In genomic region chr14:52690983-52691760, GRCh38 we compare ENCODE assay signal across 14 cellular contexts. TPM values are rescaled to one million over a fixed set of nuclear protein-coding genes. Genes with fewer than 3 reads are reported as not detected.
A peak's percentile ranks its signal among the peaks of the same experiment; 100 is the strongest.
DNase-seq lines count a peak whose midpoint lies in the region; ATAC-seq and TF ChIP-seq lines count a peak whose summit lies in the region.
"Had no signal": no experiment of that assay in that cellular context is flagged by ENCODE, and none has a peak within 500 bp of the region (broad histone marks: within the 10 kb centered on the region; RNA-seq: fewer than 3 reads in every experiment).

No MANE protein-coding gene starts in this region.

- TF ChIP-seq POLR2A in breast epithelium (IDR thresholded peaks at IDR 0.05) = no peak
- TF ChIP-seq POLR2A in body of pancreas (IDR thresholded peaks at IDR 0.05) = no peak

- H3K4me1 Mint-ChIP-seq in MCF 10A (ENCODE audit: insufficient read depth, unreplicated experiment) = peaks cover 39% of the 10 kb centered on the region
- H3K4me1 Mint-ChIP-seq in stimulated activated memory B cell treated with anti-CD40 and anti-IgM and Interleukin-4, amounts not matched to agents 10 μg/mL and 1 μg/mL and 100 μg/mL, for 72 hours = peaks cover 76% of the 10 kb centered on the region

- H3K36me3 ChIP-seq in breast epithelium = no peaks in the 10 kb centered on the region
- no peaks in the 10 kb centered on the region for H3K36me3 ChIP-seq in OCI-LY1 (ENCODE audit: insufficient read depth, low read length)
- H3K36me3 ChIP-seq in body of pancreas (replicated peaks in 1 of 2; ENCODE audit: insufficient read depth in 1 of 2, low read depth in 2 of 2) = no peaks in the 10 kb centered on the region
- H3K36me3 ChIP-seq: lower lobe of right lung had no signal

- 59 to 61% methylated on average over 7 of the region's 7 CpGs for whole genome bisulfite sequencing in body of pancreas, 2 donors

- peaks cover 0 to 9% of the 10 kb centered on the region in 2 donors for H3K4me1 ChIP-seq in breast epithelium
- H3K4me1 ChIP-seq in OCI-LY1 (ENCODE audit: insufficient read depth, low read length, severe bottlenecking) = peaks cover 29% of the 10 kb centered on the region
- peaks cover 67% of the 10 kb centered on the region for H3K4me1 ChIP-seq in body of pancreas

- peak overlapping the region; percentile 9 for H3K27ac Mint-ChIP-seq in MCF 10A (ENCODE audit: low read depth, unreplicated experiment)
- H3K27ac Mint-ChIP-seq in stimulated activated memory B cell treated with anti-CD40 and anti-IgM and Interleukin-4, amounts not matched to agents 10 μg/mL and 1 μg/mL and 100 μg/mL, for 72 hours = peak overlapping the region; percentile 45

- H3K36me3 Mint-ChIP-seq in MCF 10A (ENCODE audit: insufficient read depth, unreplicated experiment) = peaks cover 5% of the 10 kb centered on the region
- H3K36me3 Mint-ChIP-seq in stimulated activated memory B cell treated with anti-CD40 and anti-IgM and Interleukin-4, amounts not matched to agents 10 μg/mL and 1 μg/mL and 100 μg/mL, for 72 hours = peaks cover 4% of the 10 kb centered on the region

- peak overlapping the region; percentile 20 for H3K4me3 Mint-ChIP-seq in MCF 10A (ENCODE audit: unreplicated experiment)
- H3K4me3 Mint-ChIP-seq in stimulated activated memory B cell treated with anti-CD40 and anti-IgM and Interleukin-4, amounts not matched to agents 10 μg/mL and 1 μg/mL and 100 μg/mL, for 72 hours = no peak overlapping the region

- H3K27me3 ChIP-seq in breast epithelium = no peaks in the 10 kb centered on the region
- H3K27me3 ChIP-seq in OCI-LY1 (ENCODE audit: insufficient read depth, low read length) = no peaks in the 10 kb centered on the region
- no peaks in the 10 kb centered on the region for H3K27me3 ChIP-seq in body of pancreas

- ATAC-seq in body of pancreas = no peak
- no peak for ATAC-seq in stimulated activated memory B cell treated with anti-CD40 and anti-IgM and Interleukin-4, amounts not matched to agents 10 μg/mL and 1 μg/mL and 100 μg/mL, for 72 hours
- ATAC-seq in HG03039 (IDR thresholded peaks at IDR 0.05; ENCODE audit: unreplicated experiment) = no peak
- ATAC-seq: K562, lower lobe of right lung had no signal

- H3K79me2 ChIP-seq in OCI-LY1 (ENCODE audit: insufficient read depth, low read length) = peaks cover 82% of the 10 kb centered on the region

- no peaks in the 10 kb centered on the region for H3K9me2 ChIP-seq in OCI-LY1 (ENCODE audit: low read depth, low read length)

- in situ Hi-C loops in GM13976 (cut with MboI; ENCODE audit: low sequenced_read_pairs, unreplicated experiment) = no loop called here

- intact Hi-C loops in MCF 10A (cut with micrococcal nuclease) (loop anchor here (5.0 kb wide), 1 partner anchor 139 kb away; the partner anchor contains the start of genes GPR137C and TXNDC16), breast epithelium (cut with DNase I; ENCODE audit: low total_unique reads) (no loop called here), body of pancreas (cut with DNase I) (no loop called here)

- POLR2A ChIA-PET in MCF 10A (lab: Yijun Ruan, JAX) = interaction anchor here (1.2 to 1.8 kb wide), 6 partner anchors 10 to 38 kb away, joined by 3 to 20 read pairs (median 4); partner anchors contain the start of genes PSMC6 and STYX

- no peaks in the 10 kb centered on the region for H4K20me1 ChIP-seq in OCI-LY1 (ENCODE audit: insufficient read depth, low read length)

- no peaks in the 10 kb centered on the region for H3K9me3 Mint-ChIP-seq in MCF 10A (ENCODE audit: unreplicated experiment)
- no peaks in the 10 kb centered on the region for H3K9me3 Mint-ChIP-seq in stimulated activated memory B cell treated with anti-CD40 and anti-IgM and Interleukin-4, amounts not matched to agents 10 μg/mL and 1 μg/mL and 100 μg/mL, for 72 hours
- H3K9me3 Mint-ChIP-seq: central memory CD8-positive, alpha-beta T cell; naive B cell had no signal

- H3K27ac ChIP-seq in breast epithelium (peak overlapping the region in 1 of 2 donors; percentile 46), OCI-LY1 (ENCODE audit: low read depth, low read length, poor library complexity, severe bottlenecking) (peak overlapping the region; percentile 8), body of pancreas (peak overlapping the region in 3 of 4 donors; percentile 19 to 69 (median 27))
- H3K27ac ChIP-seq: lower lobe of right lung had no signal

- no peak overlapping the region for H3K9ac ChIP-seq in OCI-LY1 (ENCODE audit: low read length)

- CTCF ChIA-PET in MCF 10A (lab: Yijun Ruan, JAX) = interaction anchor here (1.3 kb wide), 1 partner anchor 13 kb away, joined by 3 read pairs; no protein-coding TSS in a partner anchor

- H3F3A ChIP-seq in OCI-LY1 (ENCODE audit: insufficient read depth, low read length) = no peaks in the 10 kb centered on the region

- H3K4me2 ChIP-seq in OCI-LY1 (ENCODE audit: low read length) = peak overlapping the region; percentile 31; the same call in 1 of the 2 replicates

- H2AFZ ChIP-seq in OCI-LY1 (ENCODE audit: low read length) = no peak overlapping the region

- BruUV-seq in MCF 10A (replicated peaks; lab: Mats Ljungman, UMichigan) = no TSS peak

- TF ChIP-seq CTCF in MCF 10A (IDR thresholded peaks at IDR 0.05; ENCODE audit: unreplicated experiment) (no peak), breast epithelium (IDR thresholded peaks at IDR 0.05) (no peak), OCI-LY1 (IDR thresholded peaks at IDR 0.05; ENCODE audit: low read length) (no peak), body of pancreas (IDR thresholded peaks at IDR 0.05) (no peak), GM13976 (IDR thresholded peaks at IDR 0.05; ENCODE audit: borderline replicate concordance, control extremely low read depth, extremely low read depth, insufficient read depth, missing control alignments) (no peak)

- DNase-seq in MCF 10A (ENCODE audit: unreplicated experiment) (no peak), breast epithelium (ENCODE audit: low spot score in 2 of 2) (no peak), body of pancreas (no peak), GM13976 (ENCODE audit: low spot score) (no peak), NCI-H146 treated with DMSO at 0.1 percent for 48 hours (lab: John Stamatoyannopoulos, UW; ENCODE audit: unreplicated experiment) (no peak)
- DNase-seq: activated CD8-positive, alpha-beta memory T cell treated with anti-CD3 and anti-CD28 coated beads, Interleukin-2, amount 50 U/mL, for 4 hours; lower lobe of right lung; naive B cell; stimulated activated CD4-positive, alpha-beta T cell treated with anti-CD3 and anti-CD28 coated beads, Interleukin-15, amount 100 ng/mL, for 24 hours had no signal

- H3K9me3 ChIP-seq in breast epithelium (no peaks in the 10 kb centered on the region), OCI-LY1 (ENCODE audit: low read length) (no peaks in the 10 kb centered on the region), body of pancreas (no peaks in the 10 kb centered on the region)
- H3K9me3 ChIP-seq: lower lobe of right lung had no signal

- H3K4me3 ChIP-seq in breast epithelium (no peak overlapping the region), OCI-LY1 (ENCODE audit: low read depth, low read length, poor library complexity, severe bottlenecking) (no peak overlapping the region), body of pancreas (no peak overlapping the region)
- H3K4me3 ChIP-seq: K562, lower lobe of right lung had no signal

- H3K27me3 Mint-ChIP-seq in MCF 10A (ENCODE audit: insufficient read depth, unreplicated experiment) = no peaks in the 10 kb centered on the region
- H3K27me3 Mint-ChIP-seq in stimulated activated memory B cell treated with anti-CD40 and anti-IgM and Interleukin-4, amounts not matched to agents 10 μg/mL and 1 μg/mL and 100 μg/mL, for 72 hours = no peaks in the 10 kb centered on the region
- H3K27me3 Mint-ChIP-seq: central memory CD8-positive, alpha-beta T cell; naive B cell had no signal

RNA-seq across cellular contexts. Expression of gene ERO1A, which starts 4.2 kb away (rescaled TPM):
- total RNA-seq in MCF 10A (2022) (52.0 and 55.5 TPM in 2 replicates), breast epithelium (10 to 100 TPM; 28.6 to 43.6 (median 37.0) TPM), body of pancreas (10 to 100 TPM; 30.9 to 42.5 TPM)

RNA-seq across cellular contexts. Expression of gene PSMC6, which starts 15.8 kb away (rescaled TPM):
- total RNA-seq in MCF 10A (2022) (83.9 and 90.0 TPM in 2 replicates), breast epithelium (100 to 1,000 TPM in 1 of 3 donors, 10 to 100 TPM in 2; 78.3 to 106 (median 89.9) TPM), body of pancreas (10 to 100 TPM; 37.2 to 66.7 TPM)

RNA-seq across cellular contexts. Expression of gene STYX, which starts 38.8 kb away (rescaled TPM):
- total RNA-seq in MCF 10A (2022) = 15.5 and 16.3 TPM in 2 replicates
- total RNA-seq in breast epithelium = 10 to 100 TPM; 15.1 to 17.7 (median 16.0) TPM
- 10 to 100 TPM in 1 of 2 donors, 1 to 10 TPM in 1; 5.6 to 11.4 TPM for total RNA-seq in body of pancreas
